10 cellular contexts compared by ENCODE assay signal in genomic region chr13:108632649-108633167, GRCh38. TPM values are rescaled to one million over a fixed set of nuclear protein-coding genes. Genes with fewer than 3 reads are reported as not detected.
"Had no signal": no experiment of that assay in that cellular context is flagged by ENCODE, and none has a peak within 500 bp of the region (broad histone marks: within the 10 kb centered on the region; RNA-seq: fewer than 3 reads in every experiment).

No MANE protein-coding gene starts in this region.

- FAIRE-seq: H1, H54 had no signal

- H3K9me3 ChIP-seq: HAP-1 had no signal

- H3K4me3 ChIP-seq: GM23248, GM23338, HAP-1 had no signal

- DNase-seq: GM23248, H7, H9, HCEC 1CT, HFFc6 had no signal

- H3K27ac ChIP-seq: GM23248 had no signal

- H3K9ac ChIP-seq: GM23248 had no signal

- ATAC-seq: GM23338, HCT116 had no signal

- H3K4me1 ChIP-seq: HAP-1 had no signal

- H2AFZ ChIP-seq: GM23248, GM23338 had no signal

- H3K4me2 ChIP-seq: GM23338 had no signal

- H3K36me3 ChIP-seq: HAP-1 had no signal

RNA-seq across cellular contexts. Expression of gene MYO16, which starts 3.3 kb away (rescaled TPM):
- total RNA-seq: GM23248, H9, HFFc6 had no signal
- polyA plus RNA-seq: GM23248 had no signal
